5 cellular contexts compared by ENCODE assay signal in genomic region chr2:47141520-47141919, GRCh38. TPM values are rescaled to one million over a fixed set of nuclear protein-coding genes. Genes with fewer than 3 reads are reported as not detected.
"Had no signal": no experiment of that assay in that cellular context is flagged by ENCODE, and none has a peak within 500 bp of the region (broad histone marks: within the 10 kb centered on the region; RNA-seq: fewer than 3 reads in every experiment).

No MANE protein-coding gene starts in this region.

- H2AFZ ChIP-seq: GM23338 had no signal

- DNase-seq: H9, HCEC 1CT had no signal

- H3K4me3 ChIP-seq: GM23338 had no signal

- H3K4me3 Mint-ChIP-seq: GM23338, H9 had no signal

- H3K4me1 Mint-ChIP-seq: GM23338, H9, IgD-negative memory B cell had no signal

- ATAC-seq: GM23338 had no signal

- H3K27me3 Mint-ChIP-seq: IgD-negative memory B cell had no signal

- H3K4me2 ChIP-seq: GM23338 had no signal

- H3K27ac Mint-ChIP-seq: GM23338, H9, IgD-negative memory B cell had no signal

RNA-seq across cellular contexts. Expression of gene STPG4, which starts 13.6 kb away (rescaled TPM):
- polyA plus RNA-seq: GM23338, H1, IgD-negative memory B cell had no signal
